1 cellular context compared by ENCODE assay signal in the genomic region with DNA sequence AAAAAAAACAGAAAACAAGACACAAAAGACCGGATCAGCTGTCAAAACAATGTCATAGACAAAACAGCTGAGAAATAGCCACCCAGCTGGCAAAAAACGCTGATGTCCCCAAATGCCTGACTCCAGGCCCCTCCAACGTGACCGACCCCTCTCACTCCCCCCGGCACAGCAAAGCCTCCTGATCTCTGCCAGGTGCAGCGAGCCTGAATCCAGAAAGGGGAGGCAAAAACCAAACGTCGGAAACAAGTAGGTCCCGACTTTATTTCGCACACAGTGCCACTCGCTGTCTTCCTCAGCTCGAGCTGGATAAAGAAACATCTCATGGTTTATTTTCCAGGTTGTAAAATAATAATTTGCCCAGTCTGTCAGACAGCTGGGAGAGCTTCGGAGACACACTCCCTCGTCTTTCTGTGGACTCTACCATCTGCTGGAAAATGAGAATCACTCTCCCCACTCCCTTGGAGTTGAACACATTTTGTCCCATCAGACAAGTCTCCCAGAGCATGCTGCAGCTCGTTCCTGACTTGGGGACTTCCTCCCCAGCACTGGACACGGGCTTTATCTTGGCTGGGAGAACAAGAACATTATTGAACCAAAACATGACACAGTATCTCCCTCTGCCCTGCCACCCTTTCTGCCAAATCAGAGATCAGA.
TF ChIP-seq lines count a peak whose summit lies in the region.

No MANE protein-coding gene starts in this region.

TF ChIP-seq in K562, 482 proteins besides CTCF, POLR2A, EP300 and RAD21 (continued from another document):
- TF ChIP-seq ZNF407 (IDR thresholded peaks at IDR 0.05; ENCODE audit: low read depth) (no peak), MECOM (CRISPR knock-in tag; IDR thresholded peaks at IDR 0.05) (no peak), SPI1 (IDR thresholded peaks at IDR 0.05; ENCODE audit: borderline replicate concordance, low read depth, low read length) (peak; percentile 43; the same call in 1 of the 2 replicates)
